In genomic region chr3:120427201-120427600, GRCh38 we compare ENCODE assay signal across 1 cellular context.
TF ChIP-seq lines count a peak whose summit lies in the region.

No MANE protein-coding gene starts in this region.

TF ChIP-seq in WTC11, 78 proteins besides CTCF, POLR2A, EP300 and RAD21 (continued from another document):
- TF ChIP-seq MLX (CRISPR knock-in tag; IDR thresholded peaks at IDR 0.05) (no peak), ARID4B (CRISPR knock-in tag; IDR thresholded peaks at IDR 0.05; ENCODE audit: borderline replicate concordance) (no peak)
